10 cellular contexts compared by ENCODE assay signal in the genomic region with DNA sequence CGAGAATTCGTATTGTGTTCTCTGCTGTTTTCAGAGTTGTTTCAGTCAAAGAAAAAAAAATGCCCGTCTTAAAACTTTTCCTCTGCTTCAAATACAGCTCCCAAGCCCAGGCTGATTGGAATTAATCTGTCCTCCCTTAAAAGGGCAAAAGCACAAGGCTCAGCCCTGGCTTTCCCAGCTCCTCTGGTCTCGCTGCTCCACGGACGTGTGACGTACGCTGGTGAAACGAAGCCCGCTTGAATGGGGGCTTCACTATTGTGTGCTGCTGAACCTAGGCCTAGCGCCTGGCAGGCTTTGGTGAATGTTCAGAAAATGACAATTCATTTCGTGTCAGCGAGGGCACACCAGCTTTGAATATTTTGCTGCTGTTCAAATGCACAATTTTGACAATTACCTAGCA.
DNase-seq lines count a peak whose midpoint lies in the region; ATAC-seq, FAIRE-seq and TF ChIP-seq lines count a peak whose summit lies in the region.
"Had no signal": no experiment of that assay in that cellular context is flagged by ENCODE, and none has a peak within 500 bp of the region (broad histone marks: within the 10 kb centered on the region; RNA-seq: fewer than 3 reads in every experiment).

No MANE protein-coding gene starts in this region.

- no peak for TF ChIP-seq CTCF in coronary artery (IDR thresholded peaks at IDR 0.05)

- peaks cover 4% of the 10 kb centered on the region; the same call in 1 of the 2 replicates for H3K4me1 ChIP-seq in HUES6 (ENCODE audit: control insufficient read depth, insufficient read depth, low read length)
- H3K4me1 ChIP-seq in muscle layer of duodenum (ENCODE audit: control insufficient read depth in 1 of 2, insufficient read depth in 2 of 2, low read length in 2 of 2): peaks cover 0 to 3% of the 10 kb centered on the region in 2 donors
- H3K4me1 ChIP-seq in subcutaneous abdominal adipose tissue (ENCODE audit: control insufficient read depth in 5 of 5, insufficient read depth in 5 of 5, low read length in 5 of 5): peaks cover 0 to 28% (median 21%) of the 10 kb centered on the region in 5 donors
- H3K4me1 ChIP-seq: left lung had no signal

- DNase-seq in coronary artery (ENCODE audit: low spot score) (no peak), midbrain (lab: John Stamatoyannopoulos, UW) (no peak), H54 (ENCODE audit: insufficient read length, low spot score) (no peak)

- H3K36me3 ChIP-seq in HUES6 (ENCODE audit: control insufficient read depth, insufficient read depth, low read length) (no peaks in the 10 kb centered on the region), muscle layer of duodenum (ENCODE audit: control insufficient read depth in 1 of 2, insufficient read depth in 2 of 2, low read length in 2 of 2) (peaks cover 0 to 14% of the 10 kb centered on the region in 2 donors), subcutaneous abdominal adipose tissue (ENCODE audit: control insufficient read depth in 5 of 5, insufficient read depth in 5 of 5, low read length in 5 of 5) (peaks cover 0 to 7% (median 6%) of the 10 kb centered on the region in 5 donors)
- H3K36me3 ChIP-seq: left lung had no signal

- ATAC-seq in HG03196 (IDR thresholded peaks at IDR 0.05; ENCODE audit: unreplicated experiment) (no peak), GM21529 (IDR thresholded peaks at IDR 0.05; ENCODE audit: unreplicated experiment) (no peak)
- ATAC-seq: K562 had no signal

- H3K27ac ChIP-seq in HUES6 (ENCODE audit: low read depth, low read length) (peak overlapping the region; percentile 1; the same call in 1 of the 2 replicates), coronary artery (peak overlapping the region in 1 of 2 donors; percentile 98), muscle layer of duodenum (ENCODE audit: low read length) (peak overlapping the region; percentile 49), subcutaneous abdominal adipose tissue (ENCODE audit: low read depth, low read length) (peak overlapping the region; percentile 70)

- H3K9me3 ChIP-seq in HUES6 (ENCODE audit: control insufficient read depth, insufficient read depth, low read depth, low read length): peaks cover 80% of the 10 kb centered on the region
- H3K9me3 ChIP-seq in muscle layer of duodenum (ENCODE audit: control insufficient read depth in 1 of 2, low read length in 2 of 2): peaks cover 3 to 31% of the 10 kb centered on the region in 2 donors
- H3K9me3 ChIP-seq in subcutaneous abdominal adipose tissue (ENCODE audit: control insufficient read depth in 5 of 5, low read length in 5 of 5): peaks cover 8 to 47% (median 33%) of the 10 kb centered on the region in 5 donors

- H3K9ac ChIP-seq in HUES6 (ENCODE audit: low read length) (no peak overlapping the region), subcutaneous abdominal adipose tissue (ENCODE audit: low read length in 5 of 5) (peak overlapping the region in 1 of 5 donors; percentile 26)

- peak overlapping the region; percentile 28 for H3K4me3 ChIP-seq in HUES6 (ENCODE audit: low read depth, low read length)
- peak overlapping the region; percentile 85 for H3K4me3 ChIP-seq in coronary artery
- peak overlapping the region; percentile 23 to 75 for H3K4me3 ChIP-seq in muscle layer of duodenum (ENCODE audit: low read depth in 1 of 2, low read length in 2 of 2)
- peak overlapping the region; percentile 67 to 91 (median 77) for H3K4me3 ChIP-seq in subcutaneous abdominal adipose tissue (ENCODE audit: low read depth in 1 of 5, low read length in 5 of 5)
- H3K4me3 ChIP-seq: K562 had no signal

- no peak for FAIRE-seq in H54 (lab: Jason Lieb, UNC)
- FAIRE-seq: K562 had no signal

- no peak for TF ChIP-seq POLR2A in H54 (IDR thresholded peaks at IDR 0.05; ENCODE audit: low read depth, low read length)

- H3K27me3 ChIP-seq in HUES6 (ENCODE audit: control insufficient read depth, insufficient read depth, low read length) (no peaks in the 10 kb centered on the region), muscle layer of duodenum (ENCODE audit: low read depth, low read length) (no peaks in the 10 kb centered on the region), subcutaneous abdominal adipose tissue (ENCODE audit: control insufficient read depth in 5 of 5, insufficient read depth in 4 of 5, low read length in 5 of 5) (no peaks in the 10 kb centered on the region)

Comparison
In these comparisons a context has a peak if more than half of its experiments do, and no peak if none do; other contexts are left out.
1. H3K4me3 ChIP-seq: peak in every context shown above with its lines; median percentile 85 in coronary artery; 77 in subcutaneous abdominal adipose tissue; 49 in muscle layer of duodenum; 28 in HUES6.